In the genomic region with DNA sequence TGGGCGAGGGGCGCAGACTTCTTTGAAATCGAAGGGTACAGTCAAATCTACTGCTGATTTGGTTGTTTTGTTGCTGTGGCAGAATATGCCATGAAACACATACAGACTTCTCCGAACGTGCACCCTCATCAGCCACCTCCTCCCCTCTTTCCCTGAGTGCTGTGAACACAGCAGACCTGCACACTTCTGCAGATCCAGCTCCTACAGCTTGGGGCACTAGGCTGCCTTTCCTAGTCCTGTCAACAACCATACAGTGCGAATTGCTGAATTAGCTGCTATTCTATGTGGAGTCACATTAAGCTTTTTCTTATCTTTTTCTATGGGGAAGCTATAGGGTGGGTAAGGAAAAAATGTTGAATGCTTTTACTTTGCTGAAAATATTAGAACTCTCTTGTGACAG, we compare ENCODE assay signal across 10 cellular contexts. TPM values are rescaled to one million over a fixed set of nuclear protein-coding genes. Genes with fewer than 3 reads are reported as not detected.
DNase-seq lines count a peak whose midpoint lies in the region; ATAC-seq and TF ChIP-seq lines count a peak whose summit lies in the region.
"Had no signal": no experiment of that assay in that cellular context is flagged by ENCODE, and none has a peak within 500 bp of the region (broad histone marks: within the 10 kb centered on the region; RNA-seq: fewer than 3 reads in every experiment).

No MANE protein-coding gene starts in this region.

- TF ChIP-seq CTCF in foreskin fibroblast (IDR thresholded peaks at IDR 0.05; ENCODE audit: low read depth, low read length) (peak; percentile 46), stomach (IDR thresholded peaks at IDR 0.05) (peak in 2 of 7 experiments; percentile 8 to 18)

- 76 to 80% (median 79%) methylated on average over 6 of the region's 6 CpGs for WGBS in stomach, 5 donors

- H3K4me3 ChIP-seq in foreskin fibroblast (ENCODE audit: low read depth in 1 of 2, low read length in 2 of 2): no peak overlapping the region
- H3K4me3 ChIP-seq in stomach: no peak overlapping the region
- H3K4me3 ChIP-seq: SK-N-MC had no signal

- no peaks in the 10 kb centered on the region for H3K4me1 ChIP-seq in stomach

- peaks cover 22 to 93% (median 87%) of the 10 kb centered on the region in 4 donors for H3K36me3 ChIP-seq in stomach

- H3K9me3 ChIP-seq in stomach: no peaks in the 10 kb centered on the region

- H3K27me3 ChIP-seq in stomach: no peaks in the 10 kb centered on the region

- peak; percentile 0 for DNase-seq in NCI-H345 (lab: John Stamatoyannopoulos, UW)
- DNase-seq in NCI-H345 treated with DMSO at 0.1 percent for 48 hours (lab: John Stamatoyannopoulos, UW; ENCODE audit: unreplicated experiment): no peak
- DNase-seq in RKO (ENCODE audit: low spot score): peak; percentile 50
- peak in 1 of 2 donors; percentile 36 for DNase-seq in foreskin fibroblast
- DNase-seq in putamen (ENCODE audit: low spot score): peak; percentile 82
- DNase-seq in stomach: no peak
- no peak for DNase-seq in activated CD8-positive, alpha-beta memory T cell treated with anti-CD3 and anti-CD28 coated beads, Interleukin-2, amount 50 U/mL, for 48 hours

- intact Hi-C loops in stomach (cut with DNase I; ENCODE audit: low total_unique reads): no loop called here

- no peak for ATAC-seq in GM19395 (IDR thresholded peaks at IDR 0.05; ENCODE audit: unreplicated experiment)

- TF ChIP-seq EP300 in stomach (IDR thresholded peaks at IDR 0.05): no peak

- no peak for TF ChIP-seq POLR2A in stomach (IDR thresholded peaks at IDR 0.05)

- H3K27ac ChIP-seq in stomach: no peak overlapping the region
- H3K27ac ChIP-seq: C4-2B, SK-N-MC had no signal

RNA-seq across cellular contexts. Expression of a gene that starts 57.5 kb away (rescaled TPM):
- 10 to 100 TPM in 2 of 5 donors, 1 to 10 TPM in 2, under 1 TPM in 1; 0.45 to 53.3 (median 5.7) TPM for total RNA-seq in stomach
- 10 to 100 TPM in 1 of 3 donors, 1 to 10 TPM in 2; 1.4 to 50.7 (median 3.4) TPM for polyA plus RNA-seq in stomach

Comparison
In these comparisons a context has a peak if more than half of its experiments do, and no peak if none do; other contexts are left out.
1. DNase-seq: peak in NCI-H345 (single experiment), RKO (single experiment) and putamen (single experiment); none in NCI-H345 treated with DMSO at 0.1 percent for 48 hours (single experiment), stomach (single experiment) and activated CD8-positive, alpha-beta memory T cell treated with anti-CD3 and anti-CD28 coated beads, Interleukin-2, amount 50 U/mL, for 48 hours (single experiment).